In genomic region chr1:203320546-203321272, GRCh38 we compare ENCODE assay signal across 8 cellular contexts.
DNase-seq lines count a peak whose midpoint lies in the region; ATAC-seq and TF ChIP-seq lines count a peak whose summit lies in the region.

No MANE protein-coding gene starts in this region.

- H3K27me3 ChIP-seq in parathyroid adenoma (ENCODE audit: control insufficient read depth, insufficient read depth, low read length), result no peaks in the 10 kb centered on the region

- no peak overlapping the region for H3K9ac ChIP-seq in parathyroid adenoma

- peak overlapping the region; percentile 13 for H2AFZ ChIP-seq in parathyroid adenoma

- no peak overlapping the region for H3K4me3 ChIP-seq in parathyroid adenoma (ENCODE audit: low read depth, low read length)

- H3K4me2 ChIP-seq in parathyroid adenoma (ENCODE audit: low read length), result no peak overlapping the region

- TF ChIP-seq POLR2A in erythroblast (IDR thresholded peaks at IDR 0.05; ENCODE audit: low read length), result peak; percentile 40

- H3K4me1 ChIP-seq in parathyroid adenoma, result peaks cover 42% of the 10 kb centered on the region

- TF ChIP-seq CTCF in VCaP (conservative IDR thresholded peaks at IDR 0.05), result no peak
- TF ChIP-seq CTCF in parathyroid adenoma (IDR thresholded peaks at IDR 0.05), result no peak

- peak; percentile 54 for ATAC-seq in HG02870 (IDR thresholded peaks at IDR 0.05; ENCODE audit: unreplicated experiment)

- H3K27ac ChIP-seq in VCaP, result peak overlapping the region; percentile 98
- peak overlapping the region; percentile 6 for H3K27ac ChIP-seq in parathyroid adenoma

- no peaks in the 10 kb centered on the region for H3K36me3 ChIP-seq in parathyroid adenoma (ENCODE audit: control insufficient read depth, insufficient read depth, low read length)

- H3K9me3 ChIP-seq in parathyroid adenoma (ENCODE audit: control insufficient read depth, low read length), result no peaks in the 10 kb centered on the region

- DNase-seq in activated naive CD4-positive, alpha-beta T cell treated with Interleukin-2 at 50 U/mL for 16 hours, result peak; percentile 44
- DNase-seq in activated naive CD4-positive, alpha-beta T cell treated with anti-CD3 and anti-CD28 coated beads, Interleukin-2, amount 50 U/mL, for 16 hours, result no peak
- DNase-seq in NCI-H146 treated with DMSO at 0.1 percent for 48 hours (lab: John Stamatoyannopoulos, UW; ENCODE audit: unreplicated experiment), result peak; percentile 97
- peak; percentile 65 to 74 for DNase-seq in erythroblast (lab: John Stamatoyannopoulos, UW)
- DNase-seq in kidney tubule cell (ENCODE audit: low spot score), result no peak

- H3K79me2 ChIP-seq in parathyroid adenoma, result no peaks in the 10 kb centered on the region

Comparison
In these comparisons a context has a peak if more than half of its experiments do, and no peak if none do; other contexts are left out.
1. DNase-seq: peak in activated naive CD4-positive, alpha-beta T cell treated with Interleukin-2 at 50 U/mL for 16 hours (single experiment), NCI-H146 treated with DMSO at 0.1 percent for 48 hours (single experiment) and erythroblast (2 of 2); none in activated naive CD4-positive, alpha-beta T cell treated with anti-CD3 and anti-CD28 coated beads, Interleukin-2, amount 50 U/mL, for 16 hours (single experiment) and kidney tubule cell (single experiment).